In genomic region chr5:131263648-131264452, GRCh38 we compare ENCODE assay signal across 8 cellular contexts. TPM values are rescaled to one million over a fixed set of nuclear protein-coding genes. Genes with fewer than 3 reads are reported as not detected.
DNase-seq lines count a peak whose midpoint lies in the region; ATAC-seq and TF ChIP-seq lines count a peak whose summit lies in the region.

TSS of gene CDC42SE2 (plus strand) at chr5:131264053. CDS start at chr5:131359494, 95,441 bp downstream.

- H4K91ac ChIP-seq in IMR-90 (ENCODE audit: insufficient read depth, low read depth, low read length) = peak within 1 kb of the TSS; percentile 81

- H3K14ac ChIP-seq in IMR-90 (replicated peaks; ENCODE audit: low read depth, low read length) = peak within 1 kb of the TSS; percentile 97

- peak within 1 kb of the TSS; percentile 90 for H3K27ac Mint-ChIP-seq in activated T-helper 2 cell treated with anti-CD3 and anti-CD28 coated beads, Interferon-gamma antibody, Interleukin-2, Interleukin-4, amounts not matched to agents 10 μg/mL and 5 μg/mL and 100 μg/mL, durations not matched to agents 14 hours and 24 hours and 36 hours
- peak within 1 kb of the TSS; percentile 76 to 95 for H3K27ac Mint-ChIP-seq in natural killer cell

- H2BK15ac ChIP-seq in IMR-90 (ENCODE audit: low read depth, low read length) = peak within 1 kb of the TSS; percentile 51; the same call in 1 of the 3 replicates

- peak; percentile 15; the same call in 1 of the 2 replicates for TF ChIP-seq RAD21 in IMR-90 (IDR thresholded peaks at IDR 0.05; ENCODE audit: low read length)

- peak within 1 kb of the TSS; percentile 96 for H3K4me2 ChIP-seq in IMR-90 (ENCODE audit: low read depth, low read length)

- H3K18ac ChIP-seq in IMR-90 (ENCODE audit: low read depth, low read length) = peak within 1 kb of the TSS; percentile 84

- H3K4ac ChIP-seq in IMR-90 (ENCODE audit: low read depth, low read length) = peak within 1 kb of the TSS; percentile 87

- intact Hi-C loops in IMR-90 (cut with micrococcal nuclease) = loop anchor here (1.0 kb wide), 1 partner anchor 99 kb away; the partner anchor contains the start of gene HINT1
- intact Hi-C loops in activated T-helper 2 cell treated with anti-CD3 and anti-CD28 coated beads, Interferon-gamma antibody, Interleukin-2, Interleukin-4, amounts not matched to agents 10 μg/mL and 5 μg/mL and 100 μg/mL, durations not matched to agents 14 hours and 24 hours and 36 hours (cut with micrococcal nuclease) = loop anchor here (1.0 to 2.0 kb wide), 2 partner anchors 53 to 94 kb away; partner anchors contain the start of gene LYRM7
- intact Hi-C loops in natural killer cell (cut with micrococcal nuclease) = loop anchor here (1.0 to 2.0 kb wide), 2 partner anchors 93 to 118 kb away; partner anchors contain the start of gene LYRM7

- H3K23ac ChIP-seq in IMR-90 (ENCODE audit: low read depth, low read length) = peak within 1 kb of the TSS; percentile 87

- H4K8ac ChIP-seq in IMR-90 (ENCODE audit: low read depth in 2 of 2, low read length in 2 of 2) = peak within 1 kb of the TSS; percentile 78 to 92

- peaks cover 1 to 21% of the 10 kb centered on the region in 2 experiments; a peak in 2 of 4 replicates for H3K79me1 ChIP-seq in IMR-90 (ENCODE audit: low read depth in 1 of 2, low read length in 2 of 2)

- H3K9me3 Mint-ChIP-seq in activated T-helper 2 cell treated with anti-CD3 and anti-CD28 coated beads, Interferon-gamma antibody, Interleukin-2, Interleukin-4, amounts not matched to agents 10 μg/mL and 5 μg/mL and 100 μg/mL, durations not matched to agents 14 hours and 24 hours and 36 hours = no peaks in the 10 kb centered on the region
- H3K9me3 Mint-ChIP-seq in natural killer cell = no peaks in the 10 kb centered on the region

- POLR2A ChIA-PET in IMR-90 (lab: Charles Lee; ENCODE audit: unreplicated experiment) = interaction anchor here (0.6 to 1.5 kb wide), 2 partner anchors 14 to 87 kb away, joined by 3 read pairs; no protein-coding TSS in a partner anchor

- peak within 1 kb of the TSS; percentile 66 for H2AK5ac ChIP-seq in IMR-90 (ENCODE audit: low read depth, low read length)

- peaks cover 36% of the 10 kb centered on the region for H3K36me3 Mint-ChIP-seq in activated T-helper 2 cell treated with anti-CD3 and anti-CD28 coated beads, Interferon-gamma antibody, Interleukin-2, Interleukin-4, amounts not matched to agents 10 μg/mL and 5 μg/mL and 100 μg/mL, durations not matched to agents 14 hours and 24 hours and 36 hours (ENCODE audit: low read depth)
- H3K36me3 Mint-ChIP-seq in natural killer cell = no peaks in the 10 kb centered on the region

- peak within 1 kb of the TSS; percentile 86 for H2BK120ac ChIP-seq in IMR-90 (ENCODE audit: low read depth, low read length)

- peaks cover 4% of the 10 kb centered on the region; the same call in 1 of the 2 replicates for H3K9me1 ChIP-seq in IMR-90 (ENCODE audit: insufficient read depth, low read length)

- H3K4me3 Mint-ChIP-seq in activated T-helper 2 cell treated with anti-CD3 and anti-CD28 coated beads, Interferon-gamma antibody, Interleukin-2, Interleukin-4, amounts not matched to agents 10 μg/mL and 5 μg/mL and 100 μg/mL, durations not matched to agents 14 hours and 24 hours and 36 hours (ENCODE audit: low read depth) = peak within 1 kb of the TSS; percentile 83
- H3K4me3 Mint-ChIP-seq in natural killer cell = peak within 1 kb of the TSS; percentile 95

- peak within 1 kb of the TSS; percentile 66 for H3K56ac ChIP-seq in IMR-90 (ENCODE audit: extremely low read depth, insufficient read depth, low read length)

- no peaks in the 10 kb centered on the region for H3K27me3 ChIP-seq in IMR-90 (ENCODE audit: control insufficient read depth, insufficient read depth, low read length)

- H3K4me1 ChIP-seq in IMR-90 (ENCODE audit: control insufficient read depth, insufficient read depth, low read length) = peaks cover 3% of the 10 kb centered on the region

- peaks cover 3% of the 10 kb centered on the region; the same call in 1 of the 2 replicates for H4K20me1 ChIP-seq in IMR-90 (ENCODE audit: insufficient read depth, low read length)

- WGBS in IMR-90 (ENCODE audit: extremely low coverage in 2 of 2, insufficient read length in 1 of 2), 2 experiments = 0% methylated on average over 35 of the region's 97 CpGs; no CpG with 5 or more reads in 1 of the 2 experiments

- in situ Hi-C loops in IMR-90 (cut with MboI; ENCODE audit: low sequenced_read_pairs) = no loop called here

- ATAC-seq in GM21526 (IDR thresholded peaks at IDR 0.05; ENCODE audit: low FRiP score, unreplicated experiment) (peak; percentile 83), IMR-90 (ENCODE audit: low read depth) (peak; percentile 98), natural killer cell (peak; percentile 84 to 97 (median 90))

- peak within 1 kb of the TSS; percentile 90 for H2AK9ac ChIP-seq in IMR-90 (replicated peaks; ENCODE audit: low read depth, low read length, poor library complexity)

- peak within 1 kb of the TSS; percentile 80 for H2BK5ac ChIP-seq in IMR-90 (ENCODE audit: low read depth, low read length, poor library complexity, severe bottlenecking)

- CTCF ChIA-PET in IMR-90 (lab: Yijun Ruan, JAX) = interaction anchor here (0.7 to 1.3 kb wide), 4 partner anchors 24 to 99 kb away, joined by 3 to 5 read pairs (median 3); partner anchors contain the start of gene HINT1

- peak; percentile 30 for DNase-seq in DMS153 treated with DMSO at 0.1 percent for 48 hours (lab: John Stamatoyannopoulos, UW; ENCODE audit: unreplicated experiment)
- DNase-seq in IMR-90 = peak; percentile 80
- peak; percentile 85 for DNase-seq in RKO (ENCODE audit: low spot score)
- peak; percentile 85 for DNase-seq in activated T-helper 2 cell treated with anti-CD3 and anti-CD28 coated beads, Interferon-gamma antibody, Interleukin-2, Interleukin-4, amounts not matched to agents 10 μg/mL and 5 μg/mL and 100 μg/mL, durations not matched to agents 14 hours and 24 hours and 36 hours (ENCODE audit: low spot score)
- DNase-seq in fibroblast of mammary gland (ENCODE audit: low read depth) = peak; percentile 71
- peak; percentile 90 for DNase-seq in natural killer cell
- peak; percentile 79 for DNase-seq in stimulated activated naive CD4-positive, alpha-beta T cell treated with Interleukin-2 at 50 U/mL for 16 hours (lab: John Stamatoyannopoulos, UW)

- no peaks in the 10 kb centered on the region for H3K9me3 ChIP-seq in IMR-90 (ENCODE audit: control insufficient read depth, insufficient read depth, low read length)

- TF ChIP-seq CTCF in IMR-90 (conservative IDR thresholded peaks at IDR 0.05; ENCODE audit: low read depth, low read length) = no peak
- TF ChIP-seq CTCF in fibroblast of mammary gland (conservative IDR thresholded peaks at IDR 0.05; ENCODE audit: control insufficient read depth, insufficient read depth, low read depth, low read length) = no peak
- TF ChIP-seq CTCF in natural killer cell (IDR thresholded peaks at IDR 0.05) = no peak

- peak within 1 kb of the TSS; percentile 60; the same call in 1 of the 2 replicates for H2BK20ac ChIP-seq in IMR-90 (ENCODE audit: low read depth, low read length)

- H3K9ac ChIP-seq in IMR-90 (ENCODE audit: low read depth, low read length) = peak within 1 kb of the TSS; percentile 97

- dilution Hi-C loops in IMR-90 (cut with HindIII; ENCODE audit: low sequenced_read_pairs, unreplicated experiment) = no loop called here

- peaks cover 38% of the 10 kb centered on the region for H3K4me1 Mint-ChIP-seq in activated T-helper 2 cell treated with anti-CD3 and anti-CD28 coated beads, Interferon-gamma antibody, Interleukin-2, Interleukin-4, amounts not matched to agents 10 μg/mL and 5 μg/mL and 100 μg/mL, durations not matched to agents 14 hours and 24 hours and 36 hours (ENCODE audit: low read depth)
- H3K4me1 Mint-ChIP-seq in natural killer cell = peaks cover 33 to 41% of the 10 kb centered on the region in 2 donors

- no peaks in the 10 kb centered on the region for H3K36me3 ChIP-seq in IMR-90 (ENCODE audit: control insufficient read depth, insufficient read depth, low read length)

- H4K5ac ChIP-seq in IMR-90 (ENCODE audit: low read depth, low read length) = peak within 1 kb of the TSS; percentile 78

- H3K4me3 ChIP-seq in IMR-90 (ENCODE audit: insufficient read depth, low read depth, low read length) (peak within 1 kb of the TSS; percentile 99), fibroblast of mammary gland (ENCODE audit: control insufficient read depth, low read depth, low read length) (peak within 1 kb of the TSS; percentile 87)

- BruUV-seq in IMR-90 (replicated peaks; lab: Mats Ljungman, UMichigan) = no TSS peak

- H2AFZ ChIP-seq in IMR-90 (replicated peaks; ENCODE audit: low read length, poor library complexity) = peak within 1 kb of the TSS; percentile 97

- peak; percentile 83 for TF ChIP-seq POLR2A in IMR-90 (IDR thresholded peaks at IDR 0.05; ENCODE audit: low read depth, low read length)

- peak within 1 kb of the TSS; percentile 91 for H3K27ac ChIP-seq in IMR-90 (ENCODE audit: insufficient read depth, low read length)

- H3K27me3 Mint-ChIP-seq in activated T-helper 2 cell treated with anti-CD3 and anti-CD28 coated beads, Interferon-gamma antibody, Interleukin-2, Interleukin-4, amounts not matched to agents 10 μg/mL and 5 μg/mL and 100 μg/mL, durations not matched to agents 14 hours and 24 hours and 36 hours (ENCODE audit: low read depth) = no peaks in the 10 kb centered on the region
- H3K27me3 Mint-ChIP-seq in natural killer cell (ENCODE audit: low read depth in 2 of 2) = no peaks in the 10 kb centered on the region

TF ChIP-seq in IMR-90, 13 proteins besides CTCF, POLR2A, EP300 and RAD21:
- TF ChIP-seq MAZ (IDR thresholded peaks at IDR 0.05; ENCODE audit: borderline replicate concordance, low read depth, low read length) = peak; percentile 91
- TF ChIP-seq MXI1 (IDR thresholded peaks at IDR 0.05; ENCODE audit: borderline replicate concordance, low read depth, low read length) = peak; percentile 54; the same call in 1 of the 2 replicates
- TF ChIP-seq CEBPB (IDR thresholded peaks at IDR 0.05; ENCODE audit: low read depth, low read length) = no peak
- TF ChIP-seq RCOR1 (IDR thresholded peaks at IDR 0.05; ENCODE audit: insufficient replicate concordance, low read length) = no peak

RNA-seq across cellular contexts. Expression of gene CDC42SE2, which starts in this region (rescaled TPM):
- total RNA-seq in IMR-90 (2012; rRNA removed) (19.4 and 44.2 TPM in 2 replicates), natural killer cell (100 to 1,000 TPM; 140 to 183 (median 166) TPM)
- polyA plus RNA-seq in IMR-90 (2012; rRNA removed) = 8.8 and 12.5 TPM in 2 replicates
- 2.0 and 2.8 TPM in 2 replicates for polyA plus RNA-seq in IMR-90 (2012; cell fraction: cytosol; rRNA removed)
- polyA plus RNA-seq in IMR-90 (2012; cell fraction: nucleus; rRNA removed; ENCODE audit: low replicate concordance) = 1.1 and 22.9 TPM in 2 replicates
- 89.5 and 91.0 TPM in 2 replicates for total RNA-seq in activated T-helper 2 cell treated with anti-CD3 and anti-CD28 coated beads, Interferon-gamma antibody, Interleukin-2, Interleukin-4, amounts not matched to agents 10 μg/mL and 5 μg/mL and 100 μg/mL, durations not matched to agents 14 hours and 24 hours and 36 hours

Comparison
In these comparisons a context has a peak if more than half of its experiments do, and no peak if none do; other contexts are left out.
1. Peak in every context shown above with its lines: DNase-seq, ATAC-seq, H3K4me3 ChIP-seq and H3K27ac ChIP-seq.
2. DNase-seq: peak in every context shown above with its lines; median percentile 90 in natural killer cell; 85 in RKO; 85 in activated T-helper 2 cell treated with anti-CD3 and anti-CD28 coated beads, Interferon-gamma antibody, Interleukin-2, Interleukin-4, amounts not matched to agents 10 μg/mL and 5 μg/mL and 100 μg/mL, durations not matched to agents 14 hours and 24 hours and 36 hours; 80 in IMR-90; 79 in stimulated activated naive CD4-positive, alpha-beta T cell treated with Interleukin-2 at 50 U/mL for 16 hours; 71 in fibroblast of mammary gland; 30 in DMS153 treated with DMSO at 0.1 percent for 48 hours.